8 cellular contexts compared by ENCODE assay signal in genomic region chr19:48480476-48481190, GRCh38. TPM values are rescaled to one million over a fixed set of nuclear protein-coding genes. Genes with fewer than 3 reads are reported as not detected.
DNase-seq lines count a peak whose midpoint lies in the region; ATAC-seq and TF ChIP-seq lines count a peak whose summit lies in the region.

No MANE protein-coding gene starts in this region.

- no peaks in the 10 kb centered on the region for H3K36me3 ChIP-seq in CD4-positive, alpha-beta memory T cell (ENCODE audit: insufficient read depth, low read length)
- H3K36me3 ChIP-seq in liver (ENCODE audit: control insufficient read depth in 4 of 4, insufficient read depth in 3 of 4, low read depth in 1 of 4, low read length in 3 of 4) = peaks cover 5 to 19% (median 7%) of the 10 kb centered on the region in 4 donors

- H3K27ac ChIP-seq in CD4-positive, alpha-beta memory T cell (ENCODE audit: low read depth, low read length) = peak overlapping the region; percentile 58
- H3K27ac ChIP-seq in liver (ENCODE audit: low read depth in 1 of 2, low read length in 2 of 2) = peak overlapping the region; percentile 51 to 75

- peak overlapping the region; percentile 81 to 89 (median 84) for H3K4me3 Mint-ChIP-seq in CD4-positive, alpha-beta memory T cell
- H3K4me3 Mint-ChIP-seq in central memory CD8-positive, alpha-beta T cell = peak overlapping the region; percentile 83
- H3K4me3 Mint-ChIP-seq in stimulated activated memory B cell treated with anti-CD40 and anti-IgM and Interleukin-4, amounts not matched to agents 10 μg/mL and 1 μg/mL and 100 μg/mL, for 72 hours = peak overlapping the region; percentile 89

- H3K36me3 Mint-ChIP-seq in CD4-positive, alpha-beta memory T cell = peaks cover 7 to 14% of the 10 kb centered on the region in 2 donors
- peaks cover 10% of the 10 kb centered on the region for H3K36me3 Mint-ChIP-seq in central memory CD8-positive, alpha-beta T cell (ENCODE audit: insufficient read depth)
- H3K36me3 Mint-ChIP-seq in stimulated activated memory B cell treated with anti-CD40 and anti-IgM and Interleukin-4, amounts not matched to agents 10 μg/mL and 1 μg/mL and 100 μg/mL, for 72 hours = peaks cover 23% of the 10 kb centered on the region

- peak overlapping the region; percentile 78 to 93 (median 85) for H3K27ac Mint-ChIP-seq in CD4-positive, alpha-beta memory T cell
- H3K27ac Mint-ChIP-seq in central memory CD8-positive, alpha-beta T cell (ENCODE audit: low read depth) = peak overlapping the region; percentile 80
- peak overlapping the region; percentile 85 for H3K27ac Mint-ChIP-seq in stimulated activated memory B cell treated with anti-CD40 and anti-IgM and Interleukin-4, amounts not matched to agents 10 μg/mL and 1 μg/mL and 100 μg/mL, for 72 hours

- 10% methylated on average over 50 of the region's 50 CpGs for whole genome bisulfite sequencing in liver

- peak; percentile 60 to 74 (median 65) for DNase-seq in CD4-positive, alpha-beta memory T cell
- peak in 3 of 4 experiments; percentile 12 to 45 (median 26) for DNase-seq in activated CD4-positive, CD25-positive, alpha-beta regulatory T cell (lab: John Stamatoyannopoulos, UW)
- peak in 1 of 2 donors; percentile 38 for DNase-seq in central memory CD8-positive, alpha-beta T cell (ENCODE audit: low spot score in 2 of 2)
- DNase-seq in iPS-NIHi11 (ENCODE audit: low spot score) = no peak

- TF ChIP-seq CTCF in liver (IDR thresholded peaks at IDR 0.05; ENCODE audit: low read depth, low read length, missing input control) = no peak

- peaks cover 12% of the 10 kb centered on the region for H3K4me1 ChIP-seq in CD4-positive, alpha-beta memory T cell (ENCODE audit: insufficient read depth, low read length)
- H3K4me1 ChIP-seq in liver (ENCODE audit: control insufficient read depth in 4 of 4, insufficient read depth in 4 of 4, low read length in 3 of 4) = peaks cover 0 to 15% (median 8%) of the 10 kb centered on the region in 4 donors

- ATAC-seq in central memory CD8-positive, alpha-beta T cell (replicated peaks; ENCODE audit: extremely low read depth, poor library complexity, severe bottlenecking) = peak; percentile 85
- peak; percentile 76 for ATAC-seq in stimulated activated memory B cell treated with anti-CD40 and anti-IgM and Interleukin-4, amounts not matched to agents 10 μg/mL and 1 μg/mL and 100 μg/mL, for 72 hours
- ATAC-seq in GM21576 (IDR thresholded peaks at IDR 0.05; ENCODE audit: unreplicated experiment) = no peak
- ATAC-seq in GM19455 (IDR thresholded peaks at IDR 0.05; ENCODE audit: unreplicated experiment) = no peak

- H3K9me3 Mint-ChIP-seq in CD4-positive, alpha-beta memory T cell = no peaks in the 10 kb centered on the region
- H3K9me3 Mint-ChIP-seq in central memory CD8-positive, alpha-beta T cell = no peaks in the 10 kb centered on the region
- H3K9me3 Mint-ChIP-seq in stimulated activated memory B cell treated with anti-CD40 and anti-IgM and Interleukin-4, amounts not matched to agents 10 μg/mL and 1 μg/mL and 100 μg/mL, for 72 hours = no peaks in the 10 kb centered on the region

- intact Hi-C loops in CD4-positive, alpha-beta memory T cell (cut with micrococcal nuclease) = loop anchor here (1.0 kb wide), 2 partner anchors 9 to 11 kb away; partner anchors contain the start of gene CYTH2

- POLR2A ChIA-PET in CD4-positive, alpha-beta memory T cell (lab: Charles Lee; ENCODE audit: partially characterized antibody) = interaction anchor here (0.7 to 2.8 kb wide), 18 partner anchors 9 to 513 kb away, joined by 3 to 20 read pairs (median 4); partner anchors contain the start of genes CA11, CYTH2, GRWD1 and GYS1

- no peak for TF ChIP-seq RAD21 in liver (IDR thresholded peaks at IDR 0.05)

- CTCF ChIA-PET in CD4-positive, alpha-beta memory T cell (lab: Charles Lee; ENCODE audit: partially characterized antibody) = interaction anchor here (0.7 to 3.0 kb wide), 3 partner anchors 9 to 32 kb away, joined by 3 to 26 read pairs (median 3); no protein-coding TSS in a partner anchor

- no peaks in the 10 kb centered on the region for H3K9me3 ChIP-seq in CD4-positive, alpha-beta memory T cell (ENCODE audit: control insufficient read depth in 1 of 2, low read length in 2 of 2)
- no peaks in the 10 kb centered on the region for H3K9me3 ChIP-seq in liver (ENCODE audit: control insufficient read depth in 4 of 4, low read length in 3 of 4)

- H3K27me3 Mint-ChIP-seq in CD4-positive, alpha-beta memory T cell = no peaks in the 10 kb centered on the region
- no peaks in the 10 kb centered on the region for H3K27me3 Mint-ChIP-seq in central memory CD8-positive, alpha-beta T cell
- peaks cover 14% of the 10 kb centered on the region for H3K27me3 Mint-ChIP-seq in stimulated activated memory B cell treated with anti-CD40 and anti-IgM and Interleukin-4, amounts not matched to agents 10 μg/mL and 1 μg/mL and 100 μg/mL, for 72 hours

- H3K27me3 ChIP-seq in CD4-positive, alpha-beta memory T cell (ENCODE audit: insufficient read depth, low read length) = no peaks in the 10 kb centered on the region
- no peaks in the 10 kb centered on the region for H3K27me3 ChIP-seq in liver (ENCODE audit: control insufficient read depth in 4 of 4, insufficient read depth in 4 of 4, low read length in 3 of 4)

- H3K4me3 ChIP-seq in CD4-positive, alpha-beta memory T cell (ENCODE audit: low read length in 2 of 2) = peak overlapping the region; percentile 51 to 52
- H3K4me3 ChIP-seq in liver (ENCODE audit: low read depth in 1 of 3, low read length in 3 of 3) = peak overlapping the region; percentile 39 to 57 (median 54)

- peak overlapping the region in 1 of 2 donors; percentile 54 for H3K9ac ChIP-seq in liver (ENCODE audit: low read depth in 1 of 2, low read length in 2 of 2)

- peaks cover 4 to 28% (median 17%) of the 10 kb centered on the region in 4 donors for H3K4me1 Mint-ChIP-seq in CD4-positive, alpha-beta memory T cell
- peaks cover 9% of the 10 kb centered on the region for H3K4me1 Mint-ChIP-seq in central memory CD8-positive, alpha-beta T cell
- H3K4me1 Mint-ChIP-seq in stimulated activated memory B cell treated with anti-CD40 and anti-IgM and Interleukin-4, amounts not matched to agents 10 μg/mL and 1 μg/mL and 100 μg/mL, for 72 hours = peaks cover 22% of the 10 kb centered on the region

TF ChIP-seq in liver, 16 proteins besides CTCF, POLR2A, EP300 and RAD21:
- peak; percentile 17 for TF ChIP-seq YY1 (IDR thresholded peaks at IDR 0.05)
- TF ChIP-seq GABPA (IDR thresholded peaks at IDR 0.05 in 1 of 2, conservative IDR thresholded peaks at IDR 0.05 in 1 of 2) = no peak

RNA-seq across cellular contexts. Expression of gene CYTH2, which starts 11.5 kb away (rescaled TPM):
- total RNA-seq in CD4-positive, alpha-beta memory T cell = 10 to 100 TPM; 74.9 to 89.0 TPM
- polyA plus RNA-seq in CD4-positive, alpha-beta memory T cell = 10 to 100 TPM; 30.1 to 31.3 TPM
- total RNA-seq in liver = 10 to 100 TPM; 13.1 to 16.9 TPM
- polyA plus RNA-seq in liver = 10 to 100 TPM; 13.0 to 13.2 TPM

RNA-seq across cellular contexts. Expression of gene KCNJ14, which starts 25.3 kb away (rescaled TPM):
- 1 to 10 TPM; 2.5 to 3.6 TPM for total RNA-seq in CD4-positive, alpha-beta memory T cell
- polyA plus RNA-seq in CD4-positive, alpha-beta memory T cell = under 1 TPM; 0.18 to 0.22 TPM
- under 1 TPM; 0.23 to 0.92 TPM for total RNA-seq in liver
- polyA plus RNA-seq in liver = under 1 TPM; 0.06 to 0.12 TPM

RNA-seq across cellular contexts. Expression of gene LMTK3, which starts 31.0 kb away (rescaled TPM):
- 10 to 100 TPM; 18.5 to 20.6 TPM for total RNA-seq in CD4-positive, alpha-beta memory T cell
- polyA plus RNA-seq in CD4-positive, alpha-beta memory T cell = under 1 TPM in 1 of 2 donors, not detected in 1; 0.17 TPM
- total RNA-seq in liver = under 1 TPM in 1 of 2 donors, not detected in 1; 0.08 TPM
- polyA plus RNA-seq in liver = under 1 TPM in 1 of 2 donors, not detected in 1; 0.08 TPM

RNA-seq across cellular contexts. Expression of gene GRWD1, which starts 34.9 kb away (rescaled TPM):
- total RNA-seq in CD4-positive, alpha-beta memory T cell = 10 to 100 TPM; 36.2 to 39.0 TPM
- 10 to 100 TPM; 44.4 to 52.8 TPM for polyA plus RNA-seq in CD4-positive, alpha-beta memory T cell
- 10 to 100 TPM in 1 of 2 donors, 1 to 10 TPM in 1; 7.1 to 31.7 TPM for total RNA-seq in liver
- polyA plus RNA-seq in liver = 10 to 100 TPM; 11.1 to 19.5 TPM

Comparison
In these comparisons a context has a peak if more than half of its experiments do, and no peak if none do; other contexts are left out.
1. ATAC-seq: peak in central memory CD8-positive, alpha-beta T cell (single experiment) and stimulated activated memory B cell treated with anti-CD40 and anti-IgM and Interleukin-4, amounts not matched to agents 10 μg/mL and 1 μg/mL and 100 μg/mL, for 72 hours (single experiment); none in GM21576 (single experiment) and GM19455 (single experiment).
2. RNA of gene CYTH2, which starts 11.5 kb away (total RNA-seq): 74.9 to 89.0 TPM in CD4-positive, alpha-beta memory T cell; 13.1 to 16.9 TPM in liver; every median in the first group is over 4 times any median in the second.
3. RNA of gene LMTK3, which starts 31.0 kb away (total RNA-seq): 18.5 to 20.6 TPM in CD4-positive, alpha-beta memory T cell; 0.08 TPM in liver; every median in the first group is over 10 times any median in the second.
4. Peak in every context shown above with its lines, with median percentiles within 50 percentile points of each other: H3K27ac Mint-ChIP-seq and H3K4me3 Mint-ChIP-seq.